In the genomic region with DNA sequence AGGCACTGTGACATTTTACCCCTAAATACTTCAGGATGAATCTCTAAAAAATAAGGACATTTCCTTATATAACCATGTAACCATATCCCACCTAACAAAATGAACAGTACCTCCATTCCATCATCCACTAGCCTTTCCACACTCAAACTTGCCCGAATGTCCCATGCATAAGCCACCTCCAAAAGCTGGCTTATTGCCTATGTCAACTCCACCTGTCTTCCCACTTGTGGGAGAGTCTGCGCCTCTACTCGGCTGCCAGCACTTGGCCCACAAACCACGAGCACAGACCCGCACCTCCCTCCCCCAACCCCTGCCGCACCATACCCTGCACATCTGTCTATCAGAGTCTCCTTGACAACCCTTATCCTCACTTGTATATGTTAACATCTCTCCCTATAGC, we compare ENCODE assay signal across 26 cellular contexts.
"Had no signal": no experiment of that assay in that cellular context is flagged by ENCODE, and none has a peak within 500 bp of the region (broad histone marks: within the 10 kb centered on the region; RNA-seq: fewer than 3 reads in every experiment).

No MANE protein-coding gene starts in this region.

- ATAC-seq: activated CD8-positive, alpha-beta memory T cell treated with anti-CD3 and anti-CD28 coated beads, Interleukin-2, amount 10 ng/mL, durations not matched to agents 7 days and 5 days; activated naive CD4-positive, alpha-beta T cell treated with anti-CD3 and anti-CD28 coated beads, Interleukin-2, amount 50 U/mL, for 72 hours; activated naive CD8-positive, alpha-beta T cell treated with anti-CD3 and anti-CD28 coated beads, Interleukin-2, amount 50 U/mL, for 24 hours; activated T-cell treated with anti-CD3 and anti-CD28 coated beads, Interleukin-2, amount 50 U/mL, for 4 hours; T-cell had no signal

- H3K4me1 ChIP-seq: Peyer's patch had no signal

- H3K36me3 ChIP-seq: MG63, Peyer's patch had no signal

- H3K4me3 ChIP-seq: MG63, Peyer's patch, SK-N-MC had no signal

- H3K27me3 ChIP-seq: MG63, Peyer's patch had no signal

- H3K27ac ChIP-seq: Peyer's patch, SK-N-MC had no signal

- H3K9me3 ChIP-seq: MG63, Peyer's patch had no signal

- DNase-seq: activated B cell treated with CpG ODN at 0.5 μM for 24 hours; activated CD4-positive, alpha-beta T cell treated with anti-CD3 and anti-CD28 coated beads for 1 hour; activated CD4-positive, alpha-beta T cell treated with anti-CD3 and anti-CD28 coated beads, Interleukin-2, amount 10 ng/mL, durations not matched to agents 24 days and 14 days; activated CD4-positive, alpha-beta T cell treated with anti-CD3 and anti-CD28 coated beads, Interleukin-2, amount 50 U/mL, for 48 hours; activated CD8-positive, alpha-beta memory T cell treated with anti-CD3 and anti-CD28 coated beads, Interleukin-2, amount 10 ng/mL, durations not matched to agents 7 days and 5 days; activated effector memory CD4-positive, alpha-beta T cell treated with anti-CD3 and anti-CD28 coated beads, Interleukin-2, amount 50 U/mL, for 16 hours; activated naive CD4-positive, alpha-beta T cell treated with Interleukin-2 at 50 U/mL for 16 hours; activated naive CD8-positive, alpha-beta T cell treated with anti-CD3 and anti-CD28 coated beads, Interleukin-2, amount 50 U/mL, for 24 hours; activated T-cell treated with anti-CD3 and anti-CD28 coated beads, Interleukin-2, amount 50 U/mL, for 4 hours; amniotic stem cell; cerebellar nuclear complex; MG63; MV-4-11; NCI-H1092 treated with DMSO at 0.1 percent for 48 hours; NCI-H1417 treated with DMSO at 0.1 percent for 48 hours; NCI-H187; NCI-H2081; NCI-H524 treated with DMSO at 0.1 percent for 48 hours; NCI-H748 treated with DMSO at 0.1 percent for 48 hours; Peyer's patch; SIG-M5; T-cell; T-helper 2 cell; T1000 had no signal
